ENCODE assay signal across 8 cellular contexts in genomic region chr2:19989681-19990415, GRCh38. TPM values are rescaled to one million over a fixed set of nuclear protein-coding genes. Genes with fewer than 3 reads are reported as not detected.
DNase-seq lines count a peak whose midpoint lies in the region; ATAC-seq and TF ChIP-seq lines count a peak whose summit lies in the region.

Gene WDR35 (minus strand): TSS chr2:19990105. CDS start chr2:19990015, 90 bp downstream.

- H3K9me3 ChIP-seq in RWPE2 (ENCODE audit: severe bottlenecking) (no peaks in the 10 kb centered on the region), neural progenitor cell (ENCODE audit: low read depth) (no peaks in the 10 kb centered on the region), stomach smooth muscle (ENCODE audit: control insufficient read depth in 2 of 2, low read length in 2 of 2) (no peaks in the 10 kb centered on the region)

- H3K36me3 ChIP-seq in H7 (replicated peaks; ENCODE audit: control insufficient read depth, insufficient read depth, low read length) = no peaks in the 10 kb centered on the region; the same call in 1 of the 2 replicates
- peaks cover 3% of the 10 kb centered on the region for H3K36me3 ChIP-seq in RWPE2 (ENCODE audit: low read depth)
- H3K36me3 ChIP-seq in neural progenitor cell = no peaks in the 10 kb centered on the region
- H3K36me3 ChIP-seq in stomach smooth muscle (ENCODE audit: control insufficient read depth in 2 of 2, insufficient read depth in 2 of 2, low read length in 2 of 2) = peaks cover 0 to 3% of the 10 kb centered on the region in 2 donors

- in situ Hi-C loops in G401 (cut with HindIII; ENCODE audit: low sequenced_read_pairs) = no loop called here

- H3K4me3 ChIP-seq in H7 (ENCODE audit: insufficient read depth, low read depth, low read length) = peak within 1 kb of the TSS; percentile 88
- peak within 1 kb of the TSS; percentile 59 for H3K4me3 ChIP-seq in RWPE2 (ENCODE audit: severe bottlenecking)
- peak within 1 kb of the TSS; percentile 84 for H3K4me3 ChIP-seq in neural progenitor cell
- peak within 1 kb of the TSS; percentile 82 to 87 for H3K4me3 ChIP-seq in stomach smooth muscle (ENCODE audit: low read length in 2 of 2)

- peaks cover 30% of the 10 kb centered on the region for H3F3A ChIP-seq in neural progenitor cell (ENCODE audit: low read depth)

- peak within 1 kb of the TSS; percentile 96 for H3K4me2 ChIP-seq in neural progenitor cell

- peaks cover 3% of the 10 kb centered on the region for H3K27me3 Mint-ChIP-seq in neural progenitor cell (ENCODE audit: insufficient read depth, low read depth)

- H4K20me1 ChIP-seq in neural progenitor cell (ENCODE audit: low read depth) = no peaks in the 10 kb centered on the region

- H3K4me1 Mint-ChIP-seq in neural progenitor cell = peaks cover 34% of the 10 kb centered on the region

- H3K27me3 ChIP-seq in H7 (ENCODE audit: control insufficient read depth, insufficient read depth, low read length) (no peaks in the 10 kb centered on the region), RWPE2 (ENCODE audit: insufficient read depth, poor library complexity, severe bottlenecking) (no peaks in the 10 kb centered on the region), neural progenitor cell (no peaks in the 10 kb centered on the region), stomach smooth muscle (ENCODE audit: control insufficient read depth in 1 of 2, insufficient read depth in 2 of 2, low read length in 2 of 2) (no peaks in the 10 kb centered on the region)

- peak within 1 kb of the TSS; percentile 40 for H3K27ac Mint-ChIP-seq in neural progenitor cell

- no peaks in the 10 kb centered on the region for H3K9me3 Mint-ChIP-seq in neural progenitor cell

- H3K79me2 ChIP-seq in neural progenitor cell (ENCODE audit: low read depth) = peaks cover 48% of the 10 kb centered on the region

- peak within 1 kb of the TSS; percentile 43 for H3K9ac ChIP-seq in neural progenitor cell
- peak within 1 kb of the TSS; percentile 58 to 85 for H3K9ac ChIP-seq in stomach smooth muscle (ENCODE audit: low read length in 2 of 2)

- peaks cover 15% of the 10 kb centered on the region for H3K36me3 Mint-ChIP-seq in neural progenitor cell

- peak within 1 kb of the TSS; percentile 28 for H3K27ac ChIP-seq in RWPE2 (ENCODE audit: poor library complexity, severe bottlenecking)
- H3K27ac ChIP-seq in neural progenitor cell = no peak within 1 kb of the TSS
- H3K27ac ChIP-seq in stomach smooth muscle (ENCODE audit: low read length) = peak within 1 kb of the TSS; percentile 49

- no peak for TF ChIP-seq CTCF in RWPE2 (IDR thresholded peaks at IDR 0.05; ENCODE audit: poor library complexity, severe bottlenecking)
- TF ChIP-seq CTCF in neural progenitor cell (IDR thresholded peaks at IDR 0.05) = no peak

- peak within 1 kb of the TSS; percentile 98 for H2AFZ ChIP-seq in neural progenitor cell (replicated peaks)

- H3K4me1 ChIP-seq in RWPE2 (ENCODE audit: insufficient read depth, poor library complexity, severe bottlenecking) (peaks cover 11% of the 10 kb centered on the region), neural progenitor cell (peaks cover 20% of the 10 kb centered on the region), stomach smooth muscle (ENCODE audit: control insufficient read depth, insufficient read depth, low read length) (no peaks in the 10 kb centered on the region)

- ATAC-seq in RWPE2 (ENCODE audit: low read depth) = peak; percentile 92

- peak; percentile 82 for DNase-seq in G401 (ENCODE audit: low spot score)
- peak; percentile 96 for DNase-seq in H7
- DNase-seq in M059J (ENCODE audit: low read depth) = peak; percentile 90
- peak; percentile 94 for DNase-seq in RWPE2 (ENCODE audit: low spot score)
- peak; percentile 85 for DNase-seq in activated gamma-delta T cell (lab: John Stamatoyannopoulos, UW)
- peak; percentile 81 for DNase-seq in foreskin melanocyte
- peak; percentile 98 for DNase-seq in neural progenitor cell (ENCODE audit: low spot score)

- peak within 1 kb of the TSS; percentile 95 for H3K4me3 Mint-ChIP-seq in neural progenitor cell

RNA-seq across cellular contexts. Expression of gene WDR35, which starts in this region (rescaled TPM):
- 16.7 and 22.8 TPM in 2 replicates for total RNA-seq in G401 (2014; rRNA removed; shearing (Covaris generic))
- total RNA-seq in H7 (2014; rRNA removed; shearing (Covaris generic)) = 12.4 and 15.4 TPM in 2 replicates
- 4.0 and 4.7 TPM in 2 replicates for total RNA-seq in M059J (2014; rRNA removed; shearing (Covaris generic))
- total RNA-seq in neural progenitor cell (ENCODE audit: low replicate concordance) = 17.4 and 31.6 TPM in 2 replicates
